ENCODE assay signal across 8 cellular contexts in genomic region chr1:31422505-31423319, GRCh38. TPM values are rescaled to one million over a fixed set of nuclear protein-coding genes. Genes with fewer than 3 reads are reported as not detected.
DNase-seq lines count a peak whose midpoint lies in the region; ATAC-seq and TF ChIP-seq lines count a peak whose summit lies in the region.

No MANE protein-coding gene starts in this region.

- no peak for TF ChIP-seq POLR2A in NB4 (IDR thresholded peaks at IDR 0.05; ENCODE audit: extremely low read depth, insufficient read length)

- H3K9ac ChIP-seq in skeletal muscle satellite cell (ENCODE audit: low read depth, low read length), result no peak overlapping the region

- TF ChIP-seq CTCF in NB4 (IDR thresholded peaks at IDR 0.05; ENCODE audit: low read depth, low read length) (peak; percentile 91), astrocyte of the cerebellum (IDR thresholded peaks at IDR 0.05; ENCODE audit: low read depth, low read length, missing control alignments) (peak; percentile 98)

- H3K27me3 ChIP-seq in skeletal muscle satellite cell (ENCODE audit: control insufficient read depth, insufficient read depth, low read length), result no peaks in the 10 kb centered on the region

- peak overlapping the region; percentile 57 for H3K4me2 ChIP-seq in skeletal muscle satellite cell (ENCODE audit: low read length)

- ATAC-seq in GM18870 (IDR thresholded peaks at IDR 0.05; ENCODE audit: unreplicated experiment), result no peak

- peaks cover 14% of the 10 kb centered on the region for H3K36me3 ChIP-seq in skeletal muscle satellite cell (ENCODE audit: insufficient read depth, low read length)

- peaks cover 12% of the 10 kb centered on the region for H3K4me1 ChIP-seq in skeletal muscle satellite cell (ENCODE audit: control insufficient read depth, insufficient read depth, low read length)

- in situ Hi-C loops in astrocyte of the cerebellum (cut with HindIII; ENCODE audit: low sequenced_read_pairs), result no loop called here

- peak; percentile 71 for DNase-seq in activated gamma-delta T cell treated with Interleukin-2 at 50 U/mL for 16 hours
- no peak for DNase-seq in activated gamma-delta T cell (lab: John Stamatoyannopoulos, UW)
- peak; percentile 83 for DNase-seq in NB4 (ENCODE audit: low read depth)
- peak; percentile 7 for DNase-seq in T-helper 22 cell (ENCODE audit: low read depth)
- DNase-seq in astrocyte of the cerebellum (ENCODE audit: low read depth), result peak; percentile 31
- DNase-seq in hypothalamus (lab: John Stamatoyannopoulos, UW), result peak in 43 of 51 donors; percentile 5 to 79 (median 36)

- H3K4me3 ChIP-seq in NB4 (ENCODE audit: low read depth, low read length) (no peak overlapping the region), astrocyte of the cerebellum (ENCODE audit: low read depth, low read length) (no peak overlapping the region), skeletal muscle satellite cell (ENCODE audit: low read length) (no peak overlapping the region)

- no peaks in the 10 kb centered on the region for H3K9me3 ChIP-seq in skeletal muscle satellite cell (replicated peaks; ENCODE audit: low read length)

RNA-seq across cellular contexts. Expression of gene SERINC2, which starts 9.7 kb away (rescaled TPM):
- total RNA-seq in skeletal muscle satellite cell (2012; rRNA removed), result 8.1 and 12.0 TPM in 2 replicates

RNA-seq across cellular contexts. Expression of gene FABP3, which starts 49.8 kb away (rescaled TPM):
- 62.9 and 214 TPM in 2 replicates for total RNA-seq in skeletal muscle satellite cell (2012; rRNA removed)
